In genomic region chr2:170369894-170370293, GRCh38 we compare ENCODE assay signal across 8 cellular contexts.
DNase-seq lines count a peak whose midpoint lies in the region; ATAC-seq and TF ChIP-seq lines count a peak whose summit lies in the region.

No MANE protein-coding gene starts in this region.

- no peak overlapping the region for H3K27ac Mint-ChIP-seq in T-cell

- H3K4me3 Mint-ChIP-seq in T-cell, result no peak overlapping the region

- POLR2A ChIA-PET in Panc1 (lab: Charles Lee) (no interaction called here), T-cell (lab: Charles Lee) (no interaction called here)

- H3K36me3 Mint-ChIP-seq in T-cell, result no peaks in the 10 kb centered on the region

- H3K27me3 ChIP-seq in left ventricle myocardium inferior (ENCODE audit: low read depth) (peaks cover 91% of the 10 kb centered on the region), right atrium auricular region (no peaks in the 10 kb centered on the region), Panc1 (ENCODE audit: control insufficient read depth, insufficient read depth, low read length) (peaks cover 35% of the 10 kb centered on the region)

- ATAC-seq in Panc1 (peak; percentile 63; the same call in 1 of the 2 replicates), T-cell (replicated peaks in 1 of 4) (no peak)

- H3K9me3 ChIP-seq in left ventricle myocardium inferior (replicated peaks), result no peaks in the 10 kb centered on the region
- H3K9me3 ChIP-seq in right atrium auricular region, result no peaks in the 10 kb centered on the region
- H3K9me3 ChIP-seq in Panc1 (ENCODE audit: control insufficient read depth, insufficient read depth, low read depth, low read length), result no peaks in the 10 kb centered on the region

- intact Hi-C loops in left ventricle myocardium inferior (cut with micrococcal nuclease) (loop anchor here (10.0 kb wide), 1 partner anchor 445 kb away; the partner anchor contains the start of gene GAD1), Panc1 (cut with micrococcal nuclease; ENCODE audit: unreplicated experiment) (loop anchor here (2.0 to 5.0 kb wide), 2 partner anchors 133 to 443 kb away; no protein-coding TSS in a partner anchor), posterior cingulate gyrus (cut with DNase I) (loop anchor here (5.0 kb wide), 1 partner anchor 442 kb away; no protein-coding TSS in a partner anchor)

- peaks cover 51 to 61% of the 10 kb centered on the region in 2 donors for H3K27me3 Mint-ChIP-seq in T-cell

- BruUV-seq in Panc1 (replicated peaks; lab: Mats Ljungman, UMichigan), result no TSS peak

- H3K9me3 Mint-ChIP-seq in T-cell, result no peaks in the 10 kb centered on the region

- H3K4me3 ChIP-seq in left ventricle myocardium inferior (no peak overlapping the region), right atrium auricular region (no peak overlapping the region), Panc1 (ENCODE audit: low read depth in 2 of 2, low read length in 2 of 2) (no peak overlapping the region), fibroblast of the aortic adventitia (ENCODE audit: low read depth, low read length) (no peak overlapping the region)

- H3K4me1 Mint-ChIP-seq in T-cell, result peaks cover 18 to 32% (median 20%) of the 10 kb centered on the region in 3 donors

- H3K27ac ChIP-seq in left ventricle myocardium inferior (replicated peaks) (no peak overlapping the region), right atrium auricular region (no peak overlapping the region), Panc1 (ENCODE audit: low read length) (no peak overlapping the region)

- H3K4me1 ChIP-seq in left ventricle myocardium inferior (no peaks in the 10 kb centered on the region), right atrium auricular region (no peaks in the 10 kb centered on the region), Panc1 (ENCODE audit: control insufficient read depth, insufficient read depth, low read length) (no peaks in the 10 kb centered on the region)

- in situ Hi-C loops in Panc1 (cut with HindIII; ENCODE audit: low pct_unique_long_range_greater_than_20kb, low sequenced_read_pairs), result no loop called here

- H3K36me3 ChIP-seq in left ventricle myocardium inferior (no peaks in the 10 kb centered on the region), right atrium auricular region (no peaks in the 10 kb centered on the region), Panc1 (ENCODE audit: control insufficient read depth, insufficient read depth, low read length) (no peaks in the 10 kb centered on the region; the same call in 1 of the 2 replicates)

- TF ChIP-seq CTCF in left ventricle myocardium inferior (IDR thresholded peaks at IDR 0.05; ENCODE audit: borderline replicate concordance) (peak; percentile 27), right atrium auricular region (IDR thresholded peaks at IDR 0.05) (peak in 1 of 2 donors; percentile 51), Panc1 (IDR thresholded peaks at IDR 0.05) (peak; percentile 47; the same call in 1 of the 2 replicates), fibroblast of the aortic adventitia (IDR thresholded peaks at IDR 0.05; ENCODE audit: insufficient read depth, low read length) (peak; percentile 24)

- DNase-seq in left ventricle myocardium inferior, result no peak
- no peak for DNase-seq in right atrium auricular region (ENCODE audit: low spot score)
- no peak for DNase-seq in Panc1 (ENCODE audit: low read depth, low spot score)
- DNase-seq in fibroblast of the aortic adventitia (ENCODE audit: low read depth), result peak; percentile 49
- DNase-seq in stimulated activated CD4-positive, alpha-beta T cell treated with anti-CD3 and anti-CD28 coated beads, Interleukin-15, amount 100 ng/mL, for 24 hours, result no peak
- no peak for DNase-seq in effector CD8-positive, alpha-beta T cell (lab: John Stamatoyannopoulos, UW)
- DNase-seq in T-cell, result no peak
- no peak for DNase-seq in posterior cingulate gyrus

- CTCF ChIA-PET in Panc1 (lab: Charles Lee), result interaction anchor here (0.6 to 1.6 kb wide), 5 partner anchors 9 to 455 kb away, joined by 3 to 9 read pairs (median 6); partner anchors contain the start of gene GAD1
- CTCF ChIA-PET in T-cell (lab: Charles Lee), result interaction anchor here (0.7 to 1.3 kb wide), 6 partner anchors 9 to 445 kb away, joined by 3 to 9 read pairs (median 4); no protein-coding TSS in a partner anchor
